ENCODE assay signal across 8 cellular contexts in the genomic region with DNA sequence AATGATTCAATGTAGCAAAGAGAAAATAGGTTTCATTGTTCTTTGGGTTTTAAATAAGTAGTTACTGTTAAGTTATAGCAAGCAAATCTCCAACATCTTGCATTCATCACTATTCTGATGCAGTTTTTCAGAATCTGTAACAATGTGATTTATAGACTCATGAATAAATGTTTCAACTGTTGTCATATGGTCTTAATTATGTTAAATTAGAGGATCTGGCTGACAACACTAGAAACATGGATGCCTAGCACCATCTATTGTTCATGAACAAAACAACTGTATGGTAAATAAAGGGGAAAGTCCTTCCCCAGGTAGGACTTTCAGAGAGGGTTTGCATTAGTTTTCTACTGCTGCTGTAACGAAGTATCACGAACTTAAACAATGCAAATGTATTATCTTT.
DNase-seq lines count a peak whose midpoint lies in the region; ATAC-seq and TF ChIP-seq lines count a peak whose summit lies in the region.

No MANE protein-coding gene starts in this region.

- no peak overlapping the region for H3K18ac ChIP-seq in H9 (ENCODE audit: insufficient read length, low read depth, low read length)

- no peak overlapping the region for H3K14ac ChIP-seq in H9 (ENCODE audit: insufficient read depth, low read length)

- no peak overlapping the region for H2AFZ ChIP-seq in H9 (ENCODE audit: low read length)

- no peak overlapping the region for H2AK5ac ChIP-seq in H9 (ENCODE audit: insufficient read length, low read length)

- no peak overlapping the region for H2BK12ac ChIP-seq in H9 (ENCODE audit: insufficient read length, low read depth, low read length)

- H3K27me3 Mint-ChIP-seq in H9 (ENCODE audit: low read depth) (peaks cover 2% of the 10 kb centered on the region; the same call in 1 of the 2 replicates), mesothelial cell of epicardium (ENCODE audit: low read depth) (peaks cover 22% of the 10 kb centered on the region)

- no CpG with 5 or more reads among the region's 2 CpGs for WGBS in H9 (ENCODE audit: extremely low coverage, insufficient read length, low lambda C conversion rate)

- no peak overlapping the region for H2BK120ac ChIP-seq in H9 (ENCODE audit: low read depth, low read length, poor library complexity, severe bottlenecking)

- TF ChIP-seq CTCF in BJ (IDR thresholded peaks at IDR 0.05; ENCODE audit: insufficient read depth, low read depth, low read length) (no peak), H9 (conservative IDR thresholded peaks at IDR 0.05) (peak; percentile 57; the same call in 2 of the 3 replicates), RWPE1 (conservative IDR thresholded peaks at IDR 0.05; ENCODE audit: low read depth) (no peak), fibroblast of villous mesenchyme (IDR thresholded peaks at IDR 0.05; ENCODE audit: insufficient read depth, low read depth, low read length) (peak; percentile 41), mesothelial cell of epicardium (IDR thresholded peaks at IDR 0.05; ENCODE audit: unreplicated experiment) (no peak)

- H3K27ac Mint-ChIP-seq in H9 (no peak overlapping the region), mesothelial cell of epicardium (no peak overlapping the region)

- no peak overlapping the region for H2BK15ac ChIP-seq in H9 (ENCODE audit: low read depth, low read length)

- no peak overlapping the region for H3T11ph ChIP-seq in H9 (ENCODE audit: low read length)

- H4K20me1 ChIP-seq in H9 (ENCODE audit: control insufficient read depth, insufficient read depth, insufficient read length): no peaks in the 10 kb centered on the region

- H3K4me3 Mint-ChIP-seq in H9: no peak overlapping the region
- H3K4me3 Mint-ChIP-seq in mesothelial cell of epicardium: no peak overlapping the region

- no peaks in the 10 kb centered on the region for H3K79me1 ChIP-seq in H9 (ENCODE audit: insufficient read depth, low read depth, low read length, poor library complexity, severe bottlenecking)

- H3K23me2 ChIP-seq in H9 (ENCODE audit: insufficient read length, low read depth, low read length, poor library complexity, severe bottlenecking): no peaks in the 10 kb centered on the region

- H3K23ac ChIP-seq in H9 (ENCODE audit: insufficient read length, low read depth, low read length): no peak overlapping the region

- H3K4me2 ChIP-seq in H9 (ENCODE audit: insufficient read depth, insufficient read length, low read length): no peak overlapping the region

- H4K5ac ChIP-seq in H9 (ENCODE audit: insufficient read length, low read depth, low read length): no peak overlapping the region

- no peak overlapping the region for H3K9ac ChIP-seq in H9 (ENCODE audit: extremely low read depth, insufficient read length, low read length)

- H3K56ac ChIP-seq in H9 (ENCODE audit: insufficient read length, low read depth, low read length): no peak overlapping the region

- no peaks in the 10 kb centered on the region for H3K9me3 Mint-ChIP-seq in H9
- peaks cover 4% of the 10 kb centered on the region for H3K9me3 Mint-ChIP-seq in mesothelial cell of epicardium

- H2BK5ac ChIP-seq in H9 (ENCODE audit: insufficient read length, low read length): no peak overlapping the region

- no peaks in the 10 kb centered on the region for H3K79me2 ChIP-seq in H9 (ENCODE audit: insufficient read depth, low read length)

- no peak overlapping the region for H2BK20ac ChIP-seq in H9 (ENCODE audit: low read depth, low read length, poor library complexity, severe bottlenecking)

- H3K27me3 ChIP-seq in BJ (ENCODE audit: control insufficient read depth, insufficient read depth, low read length): no peaks in the 10 kb centered on the region
- H3K27me3 ChIP-seq in H9 (ENCODE audit: insufficient read depth, low read length): no peaks in the 10 kb centered on the region

- ATAC-seq in GM18511 (IDR thresholded peaks at IDR 0.05; ENCODE audit: unreplicated experiment): no peak

- CTCF ChIA-PET in BJ (lab: Yijun Ruan, JAX) (no interaction called here), RWPE1 (lab: Yijun Ruan, JAX) (no interaction called here)

- H3K4me1 ChIP-seq in H9 (ENCODE audit: insufficient read depth, low read length): no peaks in the 10 kb centered on the region

- POLR2A ChIA-PET in BJ (lab: Charles Lee) (no interaction called here), RWPE1 (lab: Yijun Ruan, JAX; ENCODE audit: low non-redundant PET) (no interaction called here)

- no peaks in the 10 kb centered on the region for H3K9me3 ChIP-seq in H9 (ENCODE audit: control insufficient read depth, low read depth, low read length)

- no peaks in the 10 kb centered on the region for H3K36me3 ChIP-seq in BJ (ENCODE audit: control insufficient read depth, insufficient read depth, low read length)

- H3K4ac ChIP-seq in H9 (ENCODE audit: low read depth, low read length): no peak overlapping the region

- H3K36me3 Mint-ChIP-seq in H9 (ENCODE audit: insufficient read depth in 1 of 3, low read depth in 3 of 3): no peaks in the 10 kb centered on the region
- no peaks in the 10 kb centered on the region for H3K36me3 Mint-ChIP-seq in mesothelial cell of epicardium

- H3K4me1 Mint-ChIP-seq in H9 (peaks cover 2 to 3% of the 10 kb centered on the region in 2 experiments; a peak in 3 of 4 replicates), mesothelial cell of epicardium (peaks cover 9% of the 10 kb centered on the region)

- H4K91ac ChIP-seq in H9 (ENCODE audit: insufficient read length, low read depth, low read length): no peak overlapping the region

- H4K8ac ChIP-seq in H9 (replicated peaks; ENCODE audit: insufficient read length, low read depth, low read length): no peak overlapping the region

- DNase-seq in BJ (ENCODE audit: low read depth): peak; percentile 14
- DNase-seq in H9: no peak
- peak; percentile 2 for DNase-seq in RWPE1 (ENCODE audit: low spot score)
- peak; percentile 55 for DNase-seq in fibroblast of villous mesenchyme (ENCODE audit: low read depth)
- DNase-seq in iPS-NIHi11 (ENCODE audit: low spot score): no peak
- DNase-seq in stimulated activated naive CD4-positive, alpha-beta T cell treated with Interleukin-2 at 50 U/mL for 16 hours (lab: John Stamatoyannopoulos, UW): no peak
- no peak for DNase-seq in mesothelial cell of epicardium (ENCODE audit: low spot score in 2 of 2, unreplicated experiment in 2 of 2)

- H3K4me3 ChIP-seq in BJ (ENCODE audit: low read depth, low read length) (no peak overlapping the region), fibroblast of villous mesenchyme (ENCODE audit: low read depth, low read length) (no peak overlapping the region)

- H3K27ac ChIP-seq in H9 (ENCODE audit: insufficient read length, low read depth, low read length): no peak overlapping the region
- H3K27ac ChIP-seq in RWPE1: no peak overlapping the region

Comparison
In these comparisons a context has a peak if more than half of its experiments do, and no peak if none do; other contexts are left out.
1. DNase-seq: peak in BJ (single experiment), RWPE1 (single experiment) and fibroblast of villous mesenchyme (single experiment); none in H9 (single experiment), iPS-NIHi11 (single experiment), stimulated activated naive CD4-positive, alpha-beta T cell treated with Interleukin-2 at 50 U/mL for 16 hours (single experiment) and mesothelial cell of epicardium (0 of 2).
2. CTCF ChIP-seq: peak in H9 (single experiment) and fibroblast of villous mesenchyme (single experiment); none in BJ (single experiment), RWPE1 (single experiment) and mesothelial cell of epicardium (single experiment).